ENCODE assay signal across 14 cellular contexts in genomic region chr11:73001615-73002014, GRCh38.
DNase-seq lines count a peak whose midpoint lies in the region; TF ChIP-seq lines count a peak whose summit lies in the region.
"Had no signal": no experiment of that assay in that cellular context is flagged by ENCODE, and none has a peak within 500 bp of the region (broad histone marks: within the 10 kb centered on the region; RNA-seq: fewer than 3 reads in every experiment).

No MANE protein-coding gene starts in this region.

- 78 to 89% (median 89%) methylated on average over 4 of the region's 4 CpGs for WGBS in ovary, 3 donors

- TF ChIP-seq CTCF in ovary (IDR thresholded peaks at IDR 0.05) = no peak

- no peak for TF ChIP-seq POLR2A in ovary (IDR thresholded peaks at IDR 0.05)

- H3K36me3 ChIP-seq in ovary = no peaks in the 10 kb centered on the region

- no peak overlapping the region for H3K4me3 ChIP-seq in ovary
- H3K4me3 ChIP-seq: GM23248 had no signal

- DNase-seq in NCI-H510A treated with DMSO at 0.1 percent for 48 hours (lab: John Stamatoyannopoulos, UW) (peak; percentile 28), NCI-H510A (lab: John Stamatoyannopoulos, UW) (no peak), NCI-H2171 treated with DMSO at 0.1 percent for 48 hours (lab: John Stamatoyannopoulos, UW) (peak; percentile 88), cerebellum (ENCODE audit: low spot score) (peak; percentile 21), pulmonary artery endothelial cell (ENCODE audit: low read depth, low spot score) (peak; percentile 41), ovary (no peak), T1000 (lab: John Stamatoyannopoulos, UW) (no peak), activated gamma-delta T cell treated with Interleukin-2 at 50 U/mL for 16 hours (no peak)
- DNase-seq: activated CD4-positive, alpha-beta T cell treated with anti-CD3 and anti-CD28 coated beads for 36 hours; activated T-cell treated with anti-CD3 and anti-CD28 coated beads, Interleukin-2, amount 50 U/mL, for 1 hour; amniotic stem cell; effector CD4-positive, alpha-beta T cell; GM23248; T-cell had no signal

- no peak overlapping the region for H3K27ac ChIP-seq in ovary
- H3K27ac ChIP-seq: GM23248 had no signal

- H3K9me3 ChIP-seq in ovary = no peaks in the 10 kb centered on the region

- intact Hi-C loops in ovary (cut with DNase I) = no loop called here

- no peaks in the 10 kb centered on the region for H3K27me3 ChIP-seq in ovary

- TF ChIP-seq EP300 in ovary (IDR thresholded peaks at IDR 0.05) = no peak

- no peaks in the 10 kb centered on the region for H3K4me1 ChIP-seq in ovary (ENCODE audit: insufficient read depth)

Comparison
In these comparisons a context has a peak if more than half of its experiments do, and no peak if none do; other contexts are left out.
1. DNase-seq: peak in NCI-H510A treated with DMSO at 0.1 percent for 48 hours (single experiment), NCI-H2171 treated with DMSO at 0.1 percent for 48 hours (single experiment), cerebellum (single experiment) and pulmonary artery endothelial cell (single experiment); none in NCI-H510A (single experiment), ovary (0 of 5), T1000 (single experiment) and activated gamma-delta T cell treated with Interleukin-2 at 50 U/mL for 16 hours (single experiment).